23 cellular contexts compared by ENCODE assay signal in genomic region chr3:193783166-193783896, GRCh38.
DNase-seq lines count a peak whose midpoint lies in the region; ATAC-seq, FAIRE-seq and TF ChIP-seq lines count a peak whose summit lies in the region.
"Had no signal": no experiment of that assay in that cellular context is flagged by ENCODE, and none has a peak within 500 bp of the region (broad histone marks: within the 10 kb centered on the region; RNA-seq: fewer than 3 reads in every experiment).

No MANE protein-coding gene starts in this region.

- H3K27me3 Mint-ChIP-seq in Calu3 (ENCODE audit: unreplicated experiment) = no peaks in the 10 kb centered on the region
- H3K27me3 Mint-ChIP-seq in mesothelial cell of epicardium (ENCODE audit: low read depth) = no peaks in the 10 kb centered on the region

- CTCF ChIA-PET in Calu3 (lab: Charles Lee) = interaction anchor here (0.7 to 4.4 kb wide), 8 partner anchors 16 to 532 kb away, joined by 3 to 33 read pairs (median 5); no protein-coding TSS in a partner anchor

- DNase-seq in Calu3 = peak; percentile 13
- DNase-seq in RCC 7860 (ENCODE audit: low spot score) = peak; percentile 44
- peak; percentile 50 for DNase-seq in epithelial cell of esophagus (ENCODE audit: low read depth)
- DNase-seq in mesothelial cell of epicardium (ENCODE audit: low spot score in 2 of 2, unreplicated experiment in 2 of 2) = no peak
- DNase-seq in GF-D8 (lab: John Stamatoyannopoulos, UW) = no peak
- DNase-seq: activated CD4-positive, alpha-beta T cell treated with anti-CD3 and anti-CD28 coated beads for 36 hours; activated CD8-positive, alpha-beta memory T cell treated with anti-CD3 and anti-CD28 coated beads, Interleukin-2, amount 50 U/mL, for 4 hours; activated gamma-delta T cell; aorta; glutamatergic neuron; KG1; kidney; NCI-H1105; NCI-H526 treated with DMSO at 0.1 percent for 48 hours; occipital lobe; OCI-M1; stimulated activated CD4-positive, alpha-beta T cell treated with anti-CD3 and anti-CD28 coated beads, Interleukin-2, amount 100 ng/mL, for 48 hours had no signal

- no peak overlapping the region for H3K4me3 ChIP-seq in epithelial cell of esophagus (ENCODE audit: low read length)
- H3K4me3 ChIP-seq: GM12878 had no signal

- TF ChIP-seq CTCF in Calu3 (IDR thresholded peaks at IDR 0.05; ENCODE audit: unreplicated experiment) = no peak
- TF ChIP-seq CTCF in epithelial cell of esophagus (IDR thresholded peaks at IDR 0.05; ENCODE audit: insufficient read depth, low read depth, low read length, missing control alignments) = no peak
- no peak for TF ChIP-seq CTCF in mesothelial cell of epicardium (IDR thresholded peaks at IDR 0.05; ENCODE audit: unreplicated experiment)

- no TSS peak for BruUV-seq in Calu3 (replicated peaks; lab: Mats Ljungman, UMichigan)

- intact Hi-C loops in Calu3 (cut with micrococcal nuclease; ENCODE audit: unreplicated experiment) = loop anchor here (2.0 to 5.0 kb wide), 5 partner anchors 45 to 531 kb away; no protein-coding TSS in a partner anchor

- H3K4me1 Mint-ChIP-seq in Calu3 (ENCODE audit: low read depth, unreplicated experiment) (peaks cover 78% of the 10 kb centered on the region), mesothelial cell of epicardium (peaks cover 84% of the 10 kb centered on the region)
- H3K4me1 Mint-ChIP-seq: activated CD4-positive, alpha-beta T cell treated with anti-CD3 and anti-CD28 coated beads for 36 hours had no signal

- H3K4me3 Mint-ChIP-seq in Calu3 (ENCODE audit: low read depth, unreplicated experiment) = peak overlapping the region; percentile 25
- H3K4me3 Mint-ChIP-seq in mesothelial cell of epicardium = no peak overlapping the region
- H3K4me3 Mint-ChIP-seq: activated CD4-positive, alpha-beta T cell treated with anti-CD3 and anti-CD28 coated beads for 36 hours had no signal

- H3K27ac Mint-ChIP-seq in Calu3 (ENCODE audit: unreplicated experiment) = peak overlapping the region; percentile 97
- H3K27ac Mint-ChIP-seq in mesothelial cell of epicardium = peak overlapping the region; percentile 98
- H3K27ac Mint-ChIP-seq: activated CD4-positive, alpha-beta T cell treated with anti-CD3 and anti-CD28 coated beads for 36 hours had no signal

- H3K9me3 Mint-ChIP-seq in Calu3 (ENCODE audit: low read depth, unreplicated experiment) (no peaks in the 10 kb centered on the region), mesothelial cell of epicardium (no peaks in the 10 kb centered on the region)

- FAIRE-seq in RCC 7860 (lab: Jason Lieb, UNC) = peak; percentile 12
- FAIRE-seq: colon, G401.6, GM12878, kidney had no signal

- H3K36me3 Mint-ChIP-seq in Calu3 (ENCODE audit: insufficient read depth, unreplicated experiment) (peaks cover 14% of the 10 kb centered on the region), mesothelial cell of epicardium (no peaks in the 10 kb centered on the region)

- ATAC-seq in GM18867 (IDR thresholded peaks at IDR 0.05; ENCODE audit: unreplicated experiment) = no peak
- ATAC-seq in HG02623 (IDR thresholded peaks at IDR 0.05; ENCODE audit: unreplicated experiment) = no peak
- no peak for ATAC-seq in HG03045 (IDR thresholded peaks at IDR 0.05; ENCODE audit: unreplicated experiment)
- ATAC-seq: activated CD4-positive, alpha-beta T cell treated with anti-CD3 and anti-CD28 coated beads for 36 hours; GM12878 had no signal

Comparison
In these comparisons a context has a peak if more than half of its experiments do, and no peak if none do; other contexts are left out.
1. DNase-seq: peak in Calu3 (single experiment), RCC 7860 (single experiment) and epithelial cell of esophagus (single experiment); none in mesothelial cell of epicardium (0 of 2) and GF-D8 (single experiment).